Comparison of ENCODE assay signal across 27 cellular contexts in the genomic region with DNA sequence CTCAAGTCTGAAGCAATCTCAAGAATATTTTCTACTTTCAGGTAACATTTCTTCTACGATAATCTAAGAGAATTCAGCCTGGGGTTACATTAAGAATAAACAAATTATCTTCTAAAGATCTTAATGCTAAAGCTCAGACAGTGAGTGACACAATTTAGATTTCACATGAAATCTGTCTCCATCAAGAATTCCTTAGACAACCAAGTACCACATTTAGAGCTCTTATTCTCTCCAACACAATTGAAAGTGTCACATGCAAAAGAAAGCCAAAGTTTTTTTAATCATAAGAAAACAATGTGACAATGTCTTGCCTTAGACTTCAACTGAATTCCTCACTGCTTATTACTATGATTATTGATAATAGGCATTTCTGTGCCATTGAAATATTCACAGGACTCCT.
"Had no signal": no experiment of that assay in that cellular context is flagged by ENCODE, and none has a peak within 500 bp of the region (broad histone marks: within the 10 kb centered on the region; RNA-seq: fewer than 3 reads in every experiment).

No MANE protein-coding gene starts in this region.

- H3K27me3 ChIP-seq: stomach, suprapubic skin, testis, thyroid gland, tibial artery, tibial nerve, transverse colon, upper lobe of left lung, upper lobe of right lung, uterus, vagina had no signal

- H3K4me1 Mint-ChIP-seq: stimulated activated effector memory CD8-positive, alpha-beta T cell treated with anti-CD3 and anti-CD28 coated beads, Interleukin-12 subunit alpha, Interleukin-12 subunit beta, amount 100 ng/mL, for 72 hours; stimulated activated memory B cell treated with anti-CD40 and anti-IgM and Interleukin-4, amounts not matched to agents 10 μg/mL and 1 μg/mL and 100 μg/mL, for 72 hours; stimulated activated naive B cell treated with anti-CD40 and anti-IgM and Interleukin-4, amounts not matched to agents 10 μg/mL and 1 μg/mL and 100 μg/mL, for 72 hours; stimulated activated naive CD8-positive, alpha-beta T cell treated with anti-CD3 and anti-CD28 coated beads, Interleukin-15, amount 100 ng/mL, for 72 hours had no signal

- H3K36me3 Mint-ChIP-seq: stimulated activated effector memory CD8-positive, alpha-beta T cell treated with anti-CD3 and anti-CD28 coated beads, Interleukin-12 subunit alpha, Interleukin-12 subunit beta, amount 100 ng/mL, for 72 hours; stimulated activated memory B cell treated with anti-CD40 and anti-IgM and Interleukin-4, amounts not matched to agents 10 μg/mL and 1 μg/mL and 100 μg/mL, for 72 hours; type B pancreatic cell had no signal

- H3K27me3 Mint-ChIP-seq: stimulated activated memory B cell treated with anti-CD40 and anti-IgM and Interleukin-4, amounts not matched to agents 10 μg/mL and 1 μg/mL and 100 μg/mL, for 72 hours; stimulated activated naive B cell treated with anti-CD40 and anti-IgM and Interleukin-4, amounts not matched to agents 10 μg/mL and 1 μg/mL and 100 μg/mL, for 72 hours; stimulated activated naive CD8-positive, alpha-beta T cell treated with anti-CD3 and anti-CD28 coated beads, Interleukin-15, amount 100 ng/mL, for 72 hours; stimulated activated naive CD8-positive, alpha-beta T cell treated with anti-CD3 and anti-CD28 coated beads, Interleukin-15, Interleukin-2, amounts not matched to agents 100 ng/mL and 50 ng/mL, for 24 hours; type B pancreatic cell had no signal

- DNase-seq: stimulated activated CD4-positive, alpha-beta T cell treated with anti-CD3 and anti-CD28 coated beads, Interleukin-2, amount 100 ng/mL, for 48 hours; stimulated activated CD4-positive, alpha-beta T cell treated with anti-CD3 and anti-CD28 coated beads, Interleukin-4, amount 100 ng/mL, for 1 hour; stimulated activated CD4-positive, alpha-beta T cell treated with anti-CD3 and anti-CD28 coated beads, Interleukin-4, amount 100 ng/mL, for 24 hours; stimulated activated CD4-positive, alpha-beta T cell treated with anti-CD3 and anti-CD28 coated beads, Interleukin-4, amount 100 ng/mL, for 4 hours; stimulated activated CD8-positive, alpha-beta memory T cell treated with anti-CD3 and anti-CD28 coated beads, Interleukin-4, amount 100 ng/mL, for 48 hours; stimulated activated naive B cell treated with anti-CD40 and anti-IgM and Interleukin-4, amounts not matched to agents 10 μg/mL and 1 μg/mL and 100 μg/mL, for 72 hours; stimulated activated naive CD4-positive, alpha-beta T cell treated with Interleukin-2 at 50 U/mL for 16 hours; stimulated activated naive CD8-positive, alpha-beta T cell treated with anti-CD3 and anti-CD28 coated beads, Interleukin-15, amount 100 ng/mL, for 72 hours; stimulated activated naive CD8-positive, alpha-beta T cell treated with anti-CD3 and anti-CD28 coated beads, Interleukin-15, Interleukin-2, amounts not matched to agents 100 U/mL and 50 U/mL, for 24 hours; stomach; substantia nigra; testis; thyroid gland; tibial artery; transverse colon; trophoblast cell; upper lobe of left lung; upper lobe of right lung; uterus had no signal

- H3K36me3 ChIP-seq: stomach, suprapubic skin, thoracic aorta, thyroid gland, tibial artery, tibial nerve, transverse colon, upper lobe of left lung, upper lobe of right lung, uterus, vagina had no signal

- H3K4me3 Mint-ChIP-seq: stimulated activated effector memory CD8-positive, alpha-beta T cell treated with anti-CD3 and anti-CD28 coated beads, Interleukin-12 subunit alpha, Interleukin-12 subunit beta, amount 100 ng/mL, for 72 hours; stimulated activated memory B cell treated with anti-CD40 and anti-IgM and Interleukin-4, amounts not matched to agents 10 μg/mL and 1 μg/mL and 100 μg/mL, for 72 hours; stimulated activated naive B cell treated with anti-CD40 and anti-IgM and Interleukin-4, amounts not matched to agents 10 μg/mL and 1 μg/mL and 100 μg/mL, for 72 hours; stimulated activated naive CD8-positive, alpha-beta T cell treated with anti-CD3 and anti-CD28 coated beads, Interleukin-15, amount 100 ng/mL, for 72 hours; stimulated activated naive CD8-positive, alpha-beta T cell treated with anti-CD3 and anti-CD28 coated beads, Interleukin-15, Interleukin-2, amounts not matched to agents 100 ng/mL and 50 ng/mL, for 24 hours; type B pancreatic cell had no signal

- H3K9me3 ChIP-seq: stomach, suprapubic skin, testis, thoracic aorta, thyroid gland, tibial artery, transverse colon, upper lobe of left lung, upper lobe of right lung, uterus, vagina had no signal

- H3K4me3 ChIP-seq: stomach, suprapubic skin, testis, thoracic aorta, thyroid gland, tibial artery, tibial nerve, transverse colon, upper lobe of left lung, upper lobe of right lung, uterus, vagina had no signal

- H3K27ac ChIP-seq: stomach, suprapubic skin, testis, thoracic aorta, thyroid gland, tibial artery, tibial nerve, transverse colon, upper lobe of left lung, uterus, vagina had no signal

- H3K9me3 Mint-ChIP-seq: stimulated activated naive CD8-positive, alpha-beta T cell treated with anti-CD3 and anti-CD28 coated beads, Interleukin-15, amount 100 ng/mL, for 72 hours; stimulated activated naive CD8-positive, alpha-beta T cell treated with anti-CD3 and anti-CD28 coated beads, Interleukin-15, Interleukin-2, amounts not matched to agents 100 ng/mL and 50 ng/mL, for 24 hours; type B pancreatic cell had no signal

- H3K27ac Mint-ChIP-seq: stimulated activated effector memory CD8-positive, alpha-beta T cell treated with anti-CD3 and anti-CD28 coated beads, Interleukin-12 subunit alpha, Interleukin-12 subunit beta, amount 100 ng/mL, for 72 hours; stimulated activated memory B cell treated with anti-CD40 and anti-IgM and Interleukin-4, amounts not matched to agents 10 μg/mL and 1 μg/mL and 100 μg/mL, for 72 hours; stimulated activated naive B cell treated with anti-CD40 and anti-IgM and Interleukin-4, amounts not matched to agents 10 μg/mL and 1 μg/mL and 100 μg/mL, for 72 hours; stimulated activated naive CD8-positive, alpha-beta T cell treated with anti-CD3 and anti-CD28 coated beads, Interleukin-15, amount 100 ng/mL, for 72 hours; stimulated activated naive CD8-positive, alpha-beta T cell treated with anti-CD3 and anti-CD28 coated beads, Interleukin-15, Interleukin-2, amounts not matched to agents 100 ng/mL and 50 ng/mL, for 24 hours; type B pancreatic cell had no signal
